Comparison of ENCODE assay signal across 8 cellular contexts in genomic region chr20:36091561-36092423, GRCh38.
A peak's percentile ranks its signal among the peaks of the same experiment; 100 is the strongest.
DNase-seq lines count a peak whose midpoint lies in the region; ATAC-seq, FAIRE-seq and TF ChIP-seq lines count a peak whose summit lies in the region.

No MANE protein-coding gene starts in this region.

- H3K27ac ChIP-seq in GM12878 (ENCODE audit: control insufficient read depth, insufficient read depth): no peak overlapping the region
- H3K27ac ChIP-seq in left lung: peak overlapping the region; percentile 41 to 77
- peak overlapping the region in 2 of 3 donors; percentile 74 to 84 for H3K27ac ChIP-seq in thyroid gland

- CTCF ChIA-PET in GM12878 (lab: Yijun Ruan, JAX): interaction anchor here (0.9 to 1.3 kb wide), 3 partner anchors 97 to 99 kb away, joined by 4 to 5 read pairs (median 4); no protein-coding TSS in a partner anchor

- ATAC-seq in activated T-cell treated with anti-CD3 and anti-CD28 coated beads, Interleukin-2, amount 50 U/mL, for 72 hours (replicated peaks in 1 of 2): no peak
- ATAC-seq in GM12878 (no peak), left lung (no peak)

- H3K36me3 ChIP-seq in GM12878 (ENCODE audit: control insufficient read depth in 2 of 2, insufficient read depth in 2 of 2, low read length in 1 of 2) (no peaks in the 10 kb centered on the region), left lung (no peaks in the 10 kb centered on the region), thyroid gland (no peaks in the 10 kb centered on the region)

- no peaks in the 10 kb centered on the region for H3K79me2 ChIP-seq in GM12878 (ENCODE audit: control insufficient read depth, insufficient read depth, low read length)

- no peak overlapping the region for H3K4me3 ChIP-seq in GM12878
- H3K4me3 ChIP-seq in left lung: peak overlapping the region; percentile 56 to 60
- H3K4me3 ChIP-seq in thyroid gland (replicated peaks in 1 of 3): peak overlapping the region in 2 of 3 donors; percentile 20 to 92

- no TSS peak for BruUV-seq in GM12878 (replicated peaks; lab: Mats Ljungman, UMichigan)

- no peak overlapping the region for H2AFZ ChIP-seq in GM12878 (ENCODE audit: control insufficient read depth, low read depth, low read length)

- peak overlapping the region; percentile 59; the same call in 1 of the 2 replicates for H3K4me2 ChIP-seq in GM12878 (ENCODE audit: control insufficient read depth, insufficient read depth)

- in situ Hi-C loops in GM12878 (cut with MboI): no loop called here

- H3K9me3 ChIP-seq in GM12878 (replicated peaks; ENCODE audit: control insufficient read depth, insufficient read depth, low read length) (no peaks in the 10 kb centered on the region), left lung (no peaks in the 10 kb centered on the region), thyroid gland (no peaks in the 10 kb centered on the region)

- H3K27ac Mint-ChIP-seq in activated T-cell treated with anti-CD3 and anti-CD28 coated beads, Interleukin-2, amount 50 U/mL, for 72 hours: no peak overlapping the region

- no peaks in the 10 kb centered on the region for H4K20me1 ChIP-seq in GM12878 (ENCODE audit: control insufficient read depth, insufficient read depth)

- peaks cover 20% of the 10 kb centered on the region for H3K4me1 Mint-ChIP-seq in activated T-cell treated with anti-CD3 and anti-CD28 coated beads, Interleukin-2, amount 50 U/mL, for 72 hours (ENCODE audit: low read depth)

- H3K4me3 Mint-ChIP-seq in activated T-cell treated with anti-CD3 and anti-CD28 coated beads, Interleukin-2, amount 50 U/mL, for 72 hours: peak overlapping the region; percentile 35 to 70

- H3K27me3 ChIP-seq in GM12878 (replicated peaks in 1 of 2; ENCODE audit: control insufficient read depth in 2 of 2, insufficient read depth in 2 of 2, low read length in 1 of 2): peaks cover 10 to 27% of the 10 kb centered on the region in 2 experiments
- peaks cover 0 to 55% of the 10 kb centered on the region in 2 donors for H3K27me3 ChIP-seq in left lung
- no peaks in the 10 kb centered on the region for H3K27me3 ChIP-seq in thyroid gland

- TF ChIP-seq EP300 in GM12878 (IDR thresholded peaks at IDR 0.05; ENCODE audit: borderline replicate concordance in 1 of 2, control insufficient read depth in 1 of 2, low read depth in 2 of 2, low read length in 2 of 2): no peak

- H3K27me3 Mint-ChIP-seq in activated T-cell treated with anti-CD3 and anti-CD28 coated beads, Interleukin-2, amount 50 U/mL, for 72 hours (ENCODE audit: low read depth): peaks cover 42% of the 10 kb centered on the region

- H3K9me3 Mint-ChIP-seq in activated T-cell treated with anti-CD3 and anti-CD28 coated beads, Interleukin-2, amount 50 U/mL, for 72 hours: no peaks in the 10 kb centered on the region

- TF ChIP-seq POLR2A in GM12878 (IDR thresholded peaks at IDR 0.05; ENCODE audit: low read depth, low read length) (no peak), thyroid gland (IDR thresholded peaks at IDR 0.05) (no peak)

- POLR2A ChIA-PET in GM12878 (lab: Charles Lee): interaction anchor here (0.6 kb wide), 2 partner anchors 27 to 36 kb away, joined by 3 read pairs; no protein-coding TSS in a partner anchor

- RAD21 ChIA-PET in GM12878 (lab: Charles Lee; ENCODE audit: unreplicated experiment): interaction anchor here (1.3 to 1.9 kb wide), 2 partner anchors 35 to 46 kb away, joined by 3 to 5 read pairs; no protein-coding TSS in a partner anchor

- no peak for FAIRE-seq in GM12878 (lab: Jason Lieb, UNC)
- no peak for FAIRE-seq in GM19239 (lab: Jason Lieb, UNC)

- 40% methylated on average over 37 of the region's 47 CpGs for WGBS in GM12878 (ENCODE audit: insufficient coverage, insufficient replicate concordance, low lambda C conversion rate, missing lambda C conversion rate)
- WGBS in thyroid gland, 2 donors: 28 to 35% methylated on average over 21 to 22 of the region's 47 CpGs

- H3K4me1 ChIP-seq in GM12878 (ENCODE audit: control insufficient read depth, insufficient read depth, low read length) (peaks cover 9% of the 10 kb centered on the region), left lung (peaks cover 9 to 37% of the 10 kb centered on the region in 2 donors), thyroid gland (peaks cover 26 to 29% of the 10 kb centered on the region in 2 donors)

- TF ChIP-seq RAD21 in GM12878 (IDR thresholded peaks at IDR 0.05; ENCODE audit: insufficient read depth, low read depth, low read length): no peak

- no peak overlapping the region for H3K9ac ChIP-seq in GM12878 (ENCODE audit: control insufficient read depth, insufficient read depth, low read length)

- peaks cover 0 to 3% of the 10 kb centered on the region in 2 donors for H3K36me3 Mint-ChIP-seq in activated T-cell treated with anti-CD3 and anti-CD28 coated beads, Interleukin-2, amount 50 U/mL, for 72 hours (ENCODE audit: insufficient read depth in 2 of 2)

- no peak for DNase-seq in activated T-cell treated with anti-CD3 and anti-CD28 coated beads, Interleukin-2, amount 50 U/mL, for 72 hours
- DNase-seq in activated T-cell treated with anti-CD3 and anti-CD28 coated beads, Interleukin-2, amount 50 U/mL, for 48 hours: no peak
- DNase-seq in GM12878 (ENCODE audit: low read depth, low spot score) (no peak), left lung (peak in 1 of 2 donors; percentile 74), thyroid gland (no peak), NCI-H526 treated with DMSO at 0.1 percent for 48 hours (lab: John Stamatoyannopoulos, UW) (no peak), GM19239 (ENCODE audit: insufficient read length, low spot score) (no peak)
- DNase-seq in stimulated activated CD4-positive, alpha-beta T cell treated with anti-CD3 and anti-CD28 coated beads, Interleukin-1b, Interleukin-23, amount 100 ng/mL, for 48 hours: no peak

- intact Hi-C loops in GM12878 (cut with micrococcal nuclease; ENCODE audit: unreplicated experiment) (no loop called here), left lung (cut with DNase I) (no loop called here), thyroid gland (cut with DNase I) (no loop called here)

- TF ChIP-seq CTCF in GM12878 (IDR thresholded peaks at IDR 0.05 in 2 of 3, conservative IDR thresholded peaks at IDR 0.05 in 1 of 3; ENCODE audit: control insufficient read depth in 2 of 3, extremely low read depth in 1 of 3, insufficient read depth in 1 of 3, low read depth in 3 of 3, low read length in 3 of 3): no peak
- no peak for TF ChIP-seq CTCF in left lung (IDR thresholded peaks at IDR 0.05)
- TF ChIP-seq CTCF in thyroid gland (IDR thresholded peaks at IDR 0.05): no peak

- SMC1A ChIA-PET in GM12878 (lab: Charles Lee; ENCODE audit: uncharacterized antibody, unreplicated experiment): no interaction called here

TF ChIP-seq in GM12878, 131 proteins besides CTCF, POLR2A, EP300 and RAD21:
- TF ChIP-seq ZNF207 (IDR thresholded peaks at IDR 0.05; ENCODE audit: borderline replicate concordance) (no peak), HDGF (IDR thresholded peaks at IDR 0.05) (no peak)
